In the genomic region with DNA sequence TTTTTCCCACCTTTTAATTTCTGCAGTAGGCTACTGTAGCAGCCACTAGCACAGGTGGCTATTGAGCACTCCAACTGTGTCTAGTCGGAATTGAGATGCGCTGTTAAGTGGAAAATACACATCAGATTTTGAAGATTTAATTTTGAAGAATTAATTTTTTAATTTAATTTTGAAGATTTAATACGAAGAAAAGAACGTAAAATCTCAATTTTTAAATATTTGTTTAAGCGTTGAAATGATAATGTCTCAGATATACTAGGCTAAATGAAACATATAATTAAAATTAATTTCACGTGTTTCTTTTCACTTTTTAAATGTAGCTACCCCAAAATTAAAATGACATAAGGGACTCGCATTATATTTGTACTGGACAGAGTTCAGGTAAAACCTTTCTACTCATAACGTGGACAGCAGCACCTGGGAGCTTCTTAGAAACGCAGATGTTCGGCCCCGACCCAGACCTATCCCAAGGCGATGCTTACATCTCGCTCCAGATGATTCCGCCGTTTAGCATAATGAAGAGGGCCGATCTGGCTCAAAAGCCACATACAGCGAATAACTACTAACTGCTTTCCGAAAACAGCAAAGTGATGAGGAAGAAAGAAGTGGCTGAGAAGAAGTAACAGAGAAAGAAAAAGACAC, we compare ENCODE assay signal across 7 cellular contexts. TPM values are rescaled to one million over a fixed set of nuclear protein-coding genes. Genes with fewer than 3 reads are reported as not detected.
DNase-seq lines count a peak whose midpoint lies in the region; ATAC-seq, FAIRE-seq and TF ChIP-seq lines count a peak whose summit lies in the region.

No MANE protein-coding gene starts in this region.

- peaks cover 2 to 12% (median 3%) of the 10 kb centered on the region in 5 experiments for H3K9me3 Mint-ChIP-seq in brain

- H3K27ac ChIP-seq in left lung (peak overlapping the region; percentile 91), thyroid gland (peak overlapping the region; percentile 84 to 95 (median 94))

- intact Hi-C loops in left lung (cut with DNase I) (loop anchor here in 1 of 2 donors (10.0 kb wide), 1 partner anchor 264 kb away; no protein-coding TSS in a partner anchor), thyroid gland (cut with DNase I) (no loop called here)

- H3K4me3 ChIP-seq in left lung (peak overlapping the region; percentile 82 to 97), thyroid gland (replicated peaks in 1 of 3) (peak overlapping the region; percentile 22 to 95 (median 81))

- H3K27me3 ChIP-seq in left lung (peaks cover 0 to 11% of the 10 kb centered on the region in 2 donors), thyroid gland (no peaks in the 10 kb centered on the region)

- no peak for ATAC-seq in left lung
- ATAC-seq in GM18868 (IDR thresholded peaks at IDR 0.05; ENCODE audit: unreplicated experiment) = no peak

- peaks cover 13% of the 10 kb centered on the region for H3K27me3 Mint-ChIP-seq in brain

- FAIRE-seq in G401.6 (lab: Jason Lieb, UNC) = peak; percentile 84

- no peak for TF ChIP-seq POLR2A in thyroid gland (IDR thresholded peaks at IDR 0.05)

- H3K36me3 Mint-ChIP-seq in brain = peaks cover 41% of the 10 kb centered on the region

- DNase-seq in MV-4-11 (lab: John Stamatoyannopoulos, UW) (peak; percentile 38), left lung (no peak), thyroid gland (peak in 1 of 2 donors; percentile 23)
- no peak for DNase-seq in NK-92 treated with Interleukin-12 subunit alpha and Interleukin-12 subunit beta, amount 100 ng/mL, for 24 hours (lab: John Stamatoyannopoulos, UW)

- no peaks in the 10 kb centered on the region for H3K9me3 ChIP-seq in left lung
- no peaks in the 10 kb centered on the region for H3K9me3 ChIP-seq in thyroid gland

- H3K4me3 Mint-ChIP-seq in brain = peak overlapping the region; percentile 90 to 95 (median 91)

- 23 to 24% methylated on average over 18 of the region's 18 CpGs for WGBS in thyroid gland, 2 donors

- peaks cover 55% of the 10 kb centered on the region for H3K4me1 Mint-ChIP-seq in brain

- H3K4me1 ChIP-seq in left lung (peaks cover 7 to 42% of the 10 kb centered on the region in 2 donors), thyroid gland (peaks cover 17 to 21% of the 10 kb centered on the region in 2 donors)

- peak overlapping the region; percentile 96 to 99 (median 99) for H3K27ac Mint-ChIP-seq in brain

- no peak for TF ChIP-seq CTCF in brain (conservative IDR thresholded peaks at IDR 0.05)
- TF ChIP-seq CTCF in left lung (IDR thresholded peaks at IDR 0.05) = no peak
- TF ChIP-seq CTCF in thyroid gland (IDR thresholded peaks at IDR 0.05) = no peak

- no peaks in the 10 kb centered on the region for H3K36me3 ChIP-seq in left lung
- H3K36me3 ChIP-seq in thyroid gland = no peaks in the 10 kb centered on the region

RNA-seq across cellular contexts. Expression of gene CRYZL1, which starts 0.7 kb away (rescaled TPM):
- 21.3 TPM for polyA plus RNA-seq in brain (ENCODE audit: insufficient read depth, low read depth, low replicate concordance)
- 10 to 100 TPM; 21.8 to 27.9 TPM for total RNA-seq in left lung
- 10 to 100 TPM; 27.9 to 53.5 (median 33.9) TPM for total RNA-seq in thyroid gland

RNA-seq across cellular contexts. Expression of gene ITSN1, which starts 1.5 kb away (rescaled TPM):
- polyA plus RNA-seq in brain (ENCODE audit: insufficient read depth, low read depth, low replicate concordance) = 17.8 TPM
- total RNA-seq in left lung (10 to 100 TPM; 38.9 to 44.5 TPM), thyroid gland (10 to 100 TPM; 29.6 to 42.2 (median 41.1) TPM)

RNA-seq across cellular contexts. Expression of gene DONSON, which starts 52.3 kb away (rescaled TPM):
- 17.6 TPM for polyA plus RNA-seq in brain (ENCODE audit: insufficient read depth, low read depth, low replicate concordance)
- total RNA-seq in left lung (10 to 100 TPM; 14.3 to 15.1 TPM), thyroid gland (10 to 100 TPM in 1 of 4 donors, 1 to 10 TPM in 3; 4.2 to 13.3 (median 6.7) TPM)
